17 cellular contexts compared by ENCODE assay signal in the genomic region with DNA sequence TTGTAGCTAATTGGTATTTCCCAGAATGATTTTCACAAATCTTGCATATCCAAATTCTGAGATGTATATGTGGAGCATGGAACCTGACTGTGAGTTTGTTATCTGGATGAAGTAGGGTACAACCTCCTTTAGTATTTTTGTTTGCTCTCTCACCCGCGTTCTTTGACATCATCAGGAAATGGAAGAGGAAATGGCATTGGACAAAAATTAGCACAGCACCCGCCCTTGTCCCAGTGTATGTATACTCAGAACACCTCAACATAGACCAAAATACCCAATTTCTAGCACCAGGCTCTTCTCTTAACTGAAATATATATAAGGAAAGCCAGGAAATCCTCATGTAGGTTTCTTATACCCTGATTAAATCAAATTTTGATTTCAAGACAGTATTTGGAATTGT. TPM values are rescaled to one million over a fixed set of nuclear protein-coding genes. Genes with fewer than 3 reads are reported as not detected.
DNase-seq lines count a peak whose midpoint lies in the region; ATAC-seq, FAIRE-seq and TF ChIP-seq lines count a peak whose summit lies in the region.
"Had no signal": no experiment of that assay in that cellular context is flagged by ENCODE, and none has a peak within 500 bp of the region (broad histone marks: within the 10 kb centered on the region; RNA-seq: fewer than 3 reads in every experiment).

No MANE protein-coding gene starts in this region.

- peak overlapping the region; percentile 51 for H3K4me2 ChIP-seq in BLaER1
- peak overlapping the region in 10 of 11 experiments; percentile 33 to 62 (median 43); a peak in 20 of 22 replicates for H3K4me2 ChIP-seq in BLaER1 treated with 17β-estradiol and CSF1 and Interleukin-3, amounts not matched to agents 10 nM and 100 nM
- H3K4me2 ChIP-seq: GM23338 had no signal

- FAIRE-seq in small intestine (lab: Jason Lieb, UNC): no peak
- FAIRE-seq: GM12891, GM18507, H54 had no signal

- DNase-seq in left colon (no peak), small intestine (peak; percentile 24), adrenal gland (no peak)
- DNase-seq in activated naive CD4-positive, alpha-beta T cell treated with anti-CD3 and anti-CD28 coated beads, Interleukin-2, amount 50 U/mL, for 16 hours: no peak
- DNase-seq: ACHN; BE2C; CD4-positive, alpha-beta memory T cell; DMS153; DND-41; EL; HCEC 1CT had no signal

- H3K36me3 ChIP-seq in BLaER1 (peaks cover 7% of the 10 kb centered on the region; the same call in 1 of the 2 replicates), small intestine (ENCODE audit: control insufficient read depth in 2 of 2, insufficient read depth in 2 of 2, low read length in 2 of 2) (no peaks in the 10 kb centered on the region), adrenal gland (replicated peaks in 1 of 2) (no peaks in the 10 kb centered on the region)
- H3K36me3 ChIP-seq in BLaER1 treated with 17β-estradiol and CSF1 and Interleukin-3, amounts not matched to agents 10 nM and 100 nM: peaks cover 0 to 14% (median 4%) of the 10 kb centered on the region in 11 experiments; a peak in 7 of 22 replicates
- H3K36me3 ChIP-seq: BE2C had no signal

- TF ChIP-seq CTCF in adrenal gland (IDR thresholded peaks at IDR 0.05): no peak

- H3K9me3 ChIP-seq in BLaER1: no peaks in the 10 kb centered on the region
- no peaks in the 10 kb centered on the region for H3K9me3 ChIP-seq in BLaER1 treated with 17β-estradiol and CSF1 and Interleukin-3, amounts not matched to agents 10 nM and 100 nM (replicated peaks in 1 of 11)
- no peaks in the 10 kb centered on the region for H3K9me3 ChIP-seq in small intestine (ENCODE audit: control insufficient read depth, low read depth)
- H3K9me3 ChIP-seq in adrenal gland (replicated peaks in 1 of 3): no peaks in the 10 kb centered on the region
- H3K9me3 ChIP-seq: BE2C had no signal

- no peak overlapping the region for H3K9ac ChIP-seq in BLaER1
- H3K9ac ChIP-seq in BLaER1 treated with 17β-estradiol and CSF1 and Interleukin-3, amounts not matched to agents 10 nM and 100 nM: no peak overlapping the region

- no peak overlapping the region for H3K27ac ChIP-seq in BLaER1
- H3K27ac ChIP-seq in BLaER1 treated with 17β-estradiol and CSF1 and Interleukin-3, amounts not matched to agents 10 nM and 100 nM: no peak overlapping the region
- no peak overlapping the region for H3K27ac ChIP-seq in small intestine (ENCODE audit: low read depth in 1 of 2, low read length in 1 of 2)
- no peak overlapping the region for H3K27ac ChIP-seq in adrenal gland

- no peak overlapping the region for H3K4me3 ChIP-seq in BLaER1
- H3K4me3 ChIP-seq in BLaER1 treated with 17β-estradiol and CSF1 and Interleukin-3, amounts not matched to agents 10 nM and 100 nM: no peak overlapping the region
- H3K4me3 ChIP-seq in small intestine (ENCODE audit: low read depth in 1 of 2, low read length in 2 of 2): no peak overlapping the region
- H3K4me3 ChIP-seq in adrenal gland: no peak overlapping the region
- H3K4me3 ChIP-seq: GM23338 had no signal

- TF ChIP-seq POLR2A in adrenal gland (IDR thresholded peaks at IDR 0.05): no peak

- intact Hi-C loops in left colon (cut with DNase I, micrococcal nuclease): no loop called here
- intact Hi-C loops in adrenal gland (cut with DNase I): no loop called here

- peaks cover 11% of the 10 kb centered on the region for H3K4me1 ChIP-seq in BLaER1
- H3K4me1 ChIP-seq in BLaER1 treated with 17β-estradiol and CSF1 and Interleukin-3, amounts not matched to agents 10 nM and 100 nM: peaks cover 9 to 12% (median 10%) of the 10 kb centered on the region in 10 experiments
- peaks cover 3 to 15% of the 10 kb centered on the region in 2 donors for H3K4me1 ChIP-seq in small intestine (ENCODE audit: control insufficient read depth in 2 of 2, insufficient read depth in 1 of 2, low read depth in 1 of 2, low read length in 1 of 2)
- no peaks in the 10 kb centered on the region for H3K4me1 ChIP-seq in adrenal gland (replicated peaks in 1 of 2)
- H3K4me1 ChIP-seq: BE2C had no signal

- peak; percentile 36 for ATAC-seq in left colon

- H4K20me1 ChIP-seq in BLaER1: no peaks in the 10 kb centered on the region
- H4K20me1 ChIP-seq in BLaER1 treated with 17β-estradiol and CSF1 and Interleukin-3, amounts not matched to agents 10 nM and 100 nM: no peaks in the 10 kb centered on the region

- H3K27me3 ChIP-seq in BLaER1 (no peaks in the 10 kb centered on the region), small intestine (ENCODE audit: control insufficient read depth in 2 of 2, insufficient read depth in 2 of 2, low read length in 2 of 2) (no peaks in the 10 kb centered on the region), adrenal gland (no peaks in the 10 kb centered on the region)
- no peaks in the 10 kb centered on the region for H3K27me3 ChIP-seq in BLaER1 treated with 17β-estradiol and CSF1 and Interleukin-3, amounts not matched to agents 10 nM and 100 nM
- H3K27me3 ChIP-seq: BE2C had no signal

- 41 to 52% (median 52%) methylated on average over 3 of the region's 3 CpGs for WGBS in small intestine, 3 donors
- WGBS in adrenal gland, 4 donors: 64 to 87% (median 79%) methylated on average over 3 of the region's 3 CpGs

RNA-seq across cellular contexts. Expression of a gene that starts 6.9 kb away (rescaled TPM):
- total RNA-seq in left colon (10 to 100 TPM; 79.8 to 90.1 TPM), adrenal gland (10 to 100 TPM; 23.5 to 97.8 (median 54.2) TPM)
- polyA plus RNA-seq in small intestine (10 to 100 TPM; 47.3 to 54.0 (median 51.4) TPM), adrenal gland (100 to 1,000 TPM in 1 of 3 donors, 10 to 100 TPM in 2; 22.9 to 152 (median 25.7) TPM)
